10 cellular contexts compared by ENCODE assay signal in genomic region chr16:20911361-20911760, GRCh38. TPM values are rescaled to one million over a fixed set of nuclear protein-coding genes. Genes with fewer than 3 reads are reported as not detected.
A peak's percentile ranks its signal among the peaks of the same experiment; 100 is the strongest.
DNase-seq lines count a peak whose midpoint lies in the region; ATAC-seq, FAIRE-seq and TF ChIP-seq lines count a peak whose summit lies in the region.
"Had no signal": no experiment of that assay in that cellular context is flagged by ENCODE, and none has a peak within 500 bp of the region (broad histone marks: within the 10 kb centered on the region; RNA-seq: fewer than 3 reads in every experiment).

No MANE protein-coding gene starts in this region.

- H3K9me3 Mint-ChIP-seq in activated naive CD8-positive, alpha-beta T cell treated with anti-CD3 and anti-CD28 coated beads, Interleukin-2, amount 50 U/mL, for 24 hours: no peaks in the 10 kb centered on the region

- FAIRE-seq in GM12892 (lab: Jason Lieb, UNC): no peak

- peak overlapping the region; percentile 87 for H3K27ac Mint-ChIP-seq in activated naive CD8-positive, alpha-beta T cell treated with anti-CD3 and anti-CD28 coated beads, Interleukin-2, amount 50 U/mL, for 24 hours

- no peaks in the 10 kb centered on the region for H3K36me3 ChIP-seq in right atrium auricular region
- no peaks in the 10 kb centered on the region for H3K36me3 ChIP-seq in vagina
- no peaks in the 10 kb centered on the region for H3K36me3 ChIP-seq in mucosa of descending colon (ENCODE audit: low read depth)
- H3K36me3 ChIP-seq: SJCRH30 had no signal

- no peaks in the 10 kb centered on the region for H3K27me3 Mint-ChIP-seq in activated naive CD8-positive, alpha-beta T cell treated with anti-CD3 and anti-CD28 coated beads, Interleukin-2, amount 50 U/mL, for 24 hours

- no peaks in the 10 kb centered on the region for H3K27me3 ChIP-seq in right atrium auricular region
- no peaks in the 10 kb centered on the region for H3K27me3 ChIP-seq in vagina
- H3K27me3 ChIP-seq: SJCRH30 had no signal

- intact Hi-C loops in cardiac septum (cut with DNase I): no loop called here
- intact Hi-C loops in vagina (cut with DNase I): no loop called here
- intact Hi-C loops in mucosa of descending colon (cut with DNase I, micrococcal nuclease): no loop called here

- TF ChIP-seq CTCF in right atrium auricular region (IDR thresholded peaks at IDR 0.05) (no peak), vagina (IDR thresholded peaks at IDR 0.05) (no peak), mucosa of descending colon (IDR thresholded peaks at IDR 0.05) (no peak)

- TF ChIP-seq POLR2A in vagina (IDR thresholded peaks at IDR 0.05) (no peak), GM12892 (IDR thresholded peaks at IDR 0.05; ENCODE audit: low read depth, low read length) (no peak)

- H3K4me3 Mint-ChIP-seq in activated naive CD8-positive, alpha-beta T cell treated with anti-CD3 and anti-CD28 coated beads, Interleukin-2, amount 50 U/mL, for 24 hours: peak overlapping the region; percentile 6

- peaks cover 10% of the 10 kb centered on the region for H3K36me3 Mint-ChIP-seq in activated naive CD8-positive, alpha-beta T cell treated with anti-CD3 and anti-CD28 coated beads, Interleukin-2, amount 50 U/mL, for 24 hours (ENCODE audit: low read depth)

- no peak for DNase-seq in right atrium auricular region (ENCODE audit: low spot score)
- no peak for DNase-seq in cardiac septum (ENCODE audit: low spot score)
- no peak for DNase-seq in activated naive CD8-positive, alpha-beta T cell treated with anti-CD3 and anti-CD28 coated beads, Interleukin-2, amount 50 U/mL, for 24 hours
- peak; percentile 86 for DNase-seq in kidney tubule cell (ENCODE audit: low spot score)
- no peak for DNase-seq in vagina (ENCODE audit: extremely low spot score in 2 of 2)
- no peak for DNase-seq in GM12892 (ENCODE audit: insufficient read length)
- no peak for DNase-seq in stimulated activated CD8-positive, alpha-beta memory T cell treated with anti-CD3 and anti-CD28 coated beads, Interleukin-4, amount 100 ng/mL, for 48 hours
- no peak for DNase-seq in mucosa of descending colon
- DNase-seq: DMS153, SJCRH30 had no signal

- H3K27ac ChIP-seq in right atrium auricular region: peak overlapping the region; percentile 58 to 84
- peak overlapping the region; percentile 66 for H3K27ac ChIP-seq in vagina
- H3K27ac ChIP-seq: SJCRH30 had no signal

- H3K4me1 Mint-ChIP-seq in activated naive CD8-positive, alpha-beta T cell treated with anti-CD3 and anti-CD28 coated beads, Interleukin-2, amount 50 U/mL, for 24 hours: peaks cover 52% of the 10 kb centered on the region

- peak; percentile 50 for ATAC-seq in activated naive CD8-positive, alpha-beta T cell treated with anti-CD3 and anti-CD28 coated beads, Interleukin-2, amount 50 U/mL, for 24 hours
- ATAC-seq in mucosa of descending colon: no peak

- H3K9me3 ChIP-seq in right atrium auricular region (no peaks in the 10 kb centered on the region), vagina (no peaks in the 10 kb centered on the region), mucosa of descending colon (no peaks in the 10 kb centered on the region)
- H3K9me3 ChIP-seq: SJCRH30 had no signal

- peaks cover 0 to 38% of the 10 kb centered on the region in 2 donors for H3K4me1 ChIP-seq in right atrium auricular region
- H3K4me1 ChIP-seq in vagina: peaks cover 57% of the 10 kb centered on the region
- H3K4me1 ChIP-seq in mucosa of descending colon (ENCODE audit: low read depth): no peaks in the 10 kb centered on the region

- no peak overlapping the region for H3K4me3 ChIP-seq in right atrium auricular region
- H3K4me3 ChIP-seq in vagina: no peak overlapping the region
- no peak overlapping the region for H3K4me3 ChIP-seq in mucosa of descending colon
- H3K4me3 ChIP-seq: SJCRH30 had no signal

RNA-seq across cellular contexts. Expression of gene LYRM1, which starts 10.8 kb away (rescaled TPM):
- 10 to 100 TPM; 54.2 to 58.7 TPM for total RNA-seq in right atrium auricular region
- 37.7 TPM for total RNA-seq in cardiac septum
- total RNA-seq in vagina: 23.6 TPM
- polyA plus RNA-seq in GM12892 (2012; ENCODE audit: missing spikeins): 31.9 TPM
- 10 to 100 TPM; 16.4 to 25.2 (median 17.3) TPM for total RNA-seq in mucosa of descending colon

RNA-seq across cellular contexts. Expression of gene DCUN1D3, which starts 11.2 kb away (rescaled TPM):
- total RNA-seq in right atrium auricular region: 10 to 100 TPM in 1 of 2 donors, 1 to 10 TPM in 1; 10.0 to 13.4 TPM
- total RNA-seq in cardiac septum: 10.0 TPM
- total RNA-seq in vagina: 19.2 TPM
- polyA plus RNA-seq in GM12892 (2012; ENCODE audit: missing spikeins): 2.5 TPM
- total RNA-seq in mucosa of descending colon: 10 to 100 TPM in 2 of 3 donors, 1 to 10 TPM in 1; 10.0 to 21.5 (median 12.2) TPM
